ENCODE assay signal across 11 cellular contexts in genomic region chrX:136691028-136691809, GRCh38. TPM values are rescaled to one million over a fixed set of nuclear protein-coding genes. Genes with fewer than 3 reads are reported as not detected.
A peak's percentile ranks its signal among the peaks of the same experiment; 100 is the strongest.
DNase-seq lines count a peak whose midpoint lies in the region; ATAC-seq lines count a peak whose summit lies in the region.
"Had no signal": no experiment of that assay in that cellular context is flagged by ENCODE, and none has a peak within 500 bp of the region (broad histone marks: within the 10 kb centered on the region; RNA-seq: fewer than 3 reads in every experiment).

No MANE protein-coding gene starts in this region.

- H3K36me3 Mint-ChIP-seq in activated T-cell treated with anti-CD3 and anti-CD28 coated beads, Interleukin-2, amount 50 U/mL, for 72 hours (ENCODE audit: insufficient read depth in 2 of 2): peaks cover 6 to 17% of the 10 kb centered on the region in 2 donors
- peaks cover 16% of the 10 kb centered on the region for H3K36me3 Mint-ChIP-seq in stimulated activated memory B cell treated with anti-CD40 and anti-IgM and Interleukin-4, amounts not matched to agents 10 μg/mL and 1 μg/mL and 100 μg/mL, for 72 hours

- H3K4me1 Mint-ChIP-seq in activated T-cell treated with anti-CD3 and anti-CD28 coated beads, Interleukin-2, amount 50 U/mL, for 72 hours (ENCODE audit: low read depth): peaks cover 87% of the 10 kb centered on the region
- peaks cover 26% of the 10 kb centered on the region for H3K4me1 Mint-ChIP-seq in stimulated activated memory B cell treated with anti-CD40 and anti-IgM and Interleukin-4, amounts not matched to agents 10 μg/mL and 1 μg/mL and 100 μg/mL, for 72 hours

- peaks cover 12% of the 10 kb centered on the region for H3K27me3 Mint-ChIP-seq in activated T-cell treated with anti-CD3 and anti-CD28 coated beads, Interleukin-2, amount 50 U/mL, for 72 hours (ENCODE audit: low read depth)
- no peaks in the 10 kb centered on the region for H3K27me3 Mint-ChIP-seq in stimulated activated memory B cell treated with anti-CD40 and anti-IgM and Interleukin-4, amounts not matched to agents 10 μg/mL and 1 μg/mL and 100 μg/mL, for 72 hours
- H3K27me3 Mint-ChIP-seq: progenitor cell of endocrine pancreas had no signal

- H3K4me3 Mint-ChIP-seq in activated T-cell treated with anti-CD3 and anti-CD28 coated beads, Interleukin-2, amount 50 U/mL, for 72 hours: peak overlapping the region in 1 of 2 donors; percentile 27
- no peak overlapping the region for H3K4me3 Mint-ChIP-seq in stimulated activated memory B cell treated with anti-CD40 and anti-IgM and Interleukin-4, amounts not matched to agents 10 μg/mL and 1 μg/mL and 100 μg/mL, for 72 hours

- ATAC-seq in activated T-cell treated with anti-CD3 and anti-CD28 coated beads, Interleukin-2, amount 50 U/mL, for 72 hours (replicated peaks in 1 of 2): peak; percentile 20 to 27
- ATAC-seq in stimulated activated memory B cell treated with anti-CD40 and anti-IgM and Interleukin-4, amounts not matched to agents 10 μg/mL and 1 μg/mL and 100 μg/mL, for 72 hours: peak; percentile 34
- ATAC-seq in GM21381 (IDR thresholded peaks at IDR 0.05; ENCODE audit: unreplicated experiment) (no peak), GM19455 (IDR thresholded peaks at IDR 0.05; ENCODE audit: unreplicated experiment) (no peak)

- no peaks in the 10 kb centered on the region for H3K9me3 Mint-ChIP-seq in activated T-cell treated with anti-CD3 and anti-CD28 coated beads, Interleukin-2, amount 50 U/mL, for 72 hours
- no peaks in the 10 kb centered on the region for H3K9me3 Mint-ChIP-seq in stimulated activated memory B cell treated with anti-CD40 and anti-IgM and Interleukin-4, amounts not matched to agents 10 μg/mL and 1 μg/mL and 100 μg/mL, for 72 hours

- H3K27ac Mint-ChIP-seq in activated T-cell treated with anti-CD3 and anti-CD28 coated beads, Interleukin-2, amount 50 U/mL, for 72 hours: peak overlapping the region; percentile 78
- peak overlapping the region; percentile 66 for H3K27ac Mint-ChIP-seq in stimulated activated memory B cell treated with anti-CD40 and anti-IgM and Interleukin-4, amounts not matched to agents 10 μg/mL and 1 μg/mL and 100 μg/mL, for 72 hours

- no peak for DNase-seq in activated T-cell treated with anti-CD3 and anti-CD28 coated beads, Interleukin-2, amount 50 U/mL, for 72 hours
- no peak for DNase-seq in activated T-cell treated with anti-CD3 and anti-CD28 coated beads for 4 hours
- peak; percentile 43 for DNase-seq in NCI-H226
- DNase-seq in central memory CD4-positive, alpha-beta T cell: peak; percentile 54
- DNase-seq in NCI-H526 treated with DMSO at 0.1 percent for 48 hours (lab: John Stamatoyannopoulos, UW): no peak
- DNase-seq: anterior cingulate cortex had no signal

RNA-seq across cellular contexts. Expression of gene CD40LG, which starts 43.3 kb away (rescaled TPM):
- total RNA-seq in activated T-cell treated with anti-CD3 and anti-CD28 coated beads, Interleukin-2, amount 50 U/mL, for 72 hours: 10 to 100 TPM; 26.5 to 36.1 TPM
- total RNA-seq: progenitor cell of endocrine pancreas, urinary bladder had no signal

Comparison
In these comparisons a context has a peak if more than half of its experiments do, and no peak if none do; other contexts are left out.
1. ATAC-seq: peak in activated T-cell treated with anti-CD3 and anti-CD28 coated beads, Interleukin-2, amount 50 U/mL, for 72 hours (2 of 2) and stimulated activated memory B cell treated with anti-CD40 and anti-IgM and Interleukin-4, amounts not matched to agents 10 μg/mL and 1 μg/mL and 100 μg/mL, for 72 hours (single experiment); none in GM21381 (single experiment) and GM19455 (single experiment).
2. DNase-seq: peak in NCI-H226 (single experiment) and central memory CD4-positive, alpha-beta T cell (single experiment); none in activated T-cell treated with anti-CD3 and anti-CD28 coated beads, Interleukin-2, amount 50 U/mL, for 72 hours (0 of 2), activated T-cell treated with anti-CD3 and anti-CD28 coated beads for 4 hours (single experiment) and NCI-H526 treated with DMSO at 0.1 percent for 48 hours (single experiment).